9 cellular contexts compared by ENCODE assay signal in genomic region chrX:13376857-13377441, GRCh38. TPM values are rescaled to one million over a fixed set of nuclear protein-coding genes. Genes with fewer than 3 reads are reported as not detected.
DNase-seq lines count a peak whose midpoint lies in the region; ATAC-seq and TF ChIP-seq lines count a peak whose summit lies in the region.
"Had no signal": no experiment of that assay in that cellular context is flagged by ENCODE, and none has a peak within 500 bp of the region (broad histone marks: within the 10 kb centered on the region; RNA-seq: fewer than 3 reads in every experiment).

No MANE protein-coding gene starts in this region.

- H3K9me3 ChIP-seq in MM.1S (replicated peaks; ENCODE audit: insufficient read depth, low read length), result no peaks in the 10 kb centered on the region
- H3K9me3 ChIP-seq: neutrophil had no signal

- in situ Hi-C loops in SK-MEL-5 (cut with HindIII; ENCODE audit: low pct_unique_long_range_greater_than_20kb, low sequenced_read_pairs), result no loop called here

- H3K9ac ChIP-seq in MM.1S (ENCODE audit: low read length), result no peak overlapping the region

- H3F3A ChIP-seq in MM.1S (ENCODE audit: insufficient read depth, low read length), result no peaks in the 10 kb centered on the region

- H3K36me3 ChIP-seq in ACC112 (ENCODE audit: insufficient read depth, low read length), result no peaks in the 10 kb centered on the region
- no peaks in the 10 kb centered on the region for H3K36me3 ChIP-seq in MM.1S (replicated peaks; ENCODE audit: insufficient read depth, low read length)
- H3K36me3 ChIP-seq: neutrophil had no signal

- no peaks in the 10 kb centered on the region for H3K79me2 ChIP-seq in ACC112 (ENCODE audit: control insufficient read depth, insufficient read depth, low read length, unreplicated experiment)
- no peaks in the 10 kb centered on the region for H3K79me2 ChIP-seq in MM.1S (ENCODE audit: low read length)

- H3K27me3 ChIP-seq in ACC112 (ENCODE audit: insufficient read depth, low read length) (no peaks in the 10 kb centered on the region), MM.1S (replicated peaks; ENCODE audit: insufficient read depth, low read length) (no peaks in the 10 kb centered on the region)
- H3K27me3 ChIP-seq: neutrophil had no signal

- H3K27ac ChIP-seq in ACC112 (ENCODE audit: low read depth, low read length), result peak overlapping the region; percentile 86
- H3K27ac ChIP-seq in MM.1S (ENCODE audit: low read length), result no peak overlapping the region
- H3K27ac ChIP-seq: neutrophil had no signal

- no peaks in the 10 kb centered on the region for H4K20me1 ChIP-seq in MM.1S (ENCODE audit: insufficient read depth, low read length)

- H2AFZ ChIP-seq in ACC112 (ENCODE audit: low read length, unreplicated experiment) (peak overlapping the region; percentile 30), MM.1S (ENCODE audit: low read length) (no peak overlapping the region)

- DNase-seq in HCEC 1CT, result peak; percentile 78
- peak; percentile 17 for DNase-seq in SK-MEL-5 (ENCODE audit: low read depth, low spot score)
- DNase-seq in left ventricle myocardium superior, result no peak
- DNase-seq in MM.1S, result no peak

- ATAC-seq in left ventricle myocardium superior, result peak; percentile 77
- ATAC-seq in GM19455 (IDR thresholded peaks at IDR 0.05; ENCODE audit: unreplicated experiment), result no peak
- no peak for ATAC-seq in GM21737 (IDR thresholded peaks at IDR 0.05; ENCODE audit: unreplicated experiment)
- ATAC-seq in HG03457 (IDR thresholded peaks at IDR 0.05; ENCODE audit: unreplicated experiment), result no peak

- H3K4me1 ChIP-seq in ACC112 (ENCODE audit: control insufficient read depth, insufficient read depth, low read length, unreplicated experiment) (peaks cover 71% of the 10 kb centered on the region), MM.1S (ENCODE audit: low read length) (no peaks in the 10 kb centered on the region)

- H3K9me2 ChIP-seq in MM.1S (replicated peaks; ENCODE audit: insufficient read depth, low read length), result no peaks in the 10 kb centered on the region

- H3K4me3 ChIP-seq in ACC112 (ENCODE audit: low read depth, low read length), result peak overlapping the region; percentile 29; the same call in 1 of the 2 replicates
- H3K4me3 ChIP-seq in MM.1S (ENCODE audit: low read length), result no peak overlapping the region

- TF ChIP-seq CTCF in MM.1S (IDR thresholded peaks at IDR 0.05; ENCODE audit: low read length), result no peak

- intact Hi-C loops in left ventricle myocardium superior (cut with micrococcal nuclease), result no loop called here

- H3K4me2 ChIP-seq in MM.1S (ENCODE audit: low read depth, low read length), result no peak overlapping the region

RNA-seq across cellular contexts. Expression of gene ATXN3L, which starts 57.1 kb away (rescaled TPM):
- not detected in 2 replicates for total RNA-seq in SK-MEL-5 (2014; rRNA removed; shearing (Covaris generic))
- polyA plus RNA-seq in SK-MEL-5 (2015; cell fraction: cytosol; rRNA removed), result not detected in 2 replicates
- not detected in 2 replicates for polyA plus RNA-seq in SK-MEL-5 (2015; cell fraction: nucleus; rRNA removed)
- total RNA-seq in left ventricle myocardium superior, result not detected

Comparison
In these comparisons a context has a peak if more than half of its experiments do, and no peak if none do; other contexts are left out.
1. DNase-seq: peak in HCEC 1CT (single experiment) and SK-MEL-5 (single experiment); none in left ventricle myocardium superior (single experiment) and MM.1S (single experiment).